Comparison of ENCODE assay signal across 13 cellular contexts in the genomic region with DNA sequence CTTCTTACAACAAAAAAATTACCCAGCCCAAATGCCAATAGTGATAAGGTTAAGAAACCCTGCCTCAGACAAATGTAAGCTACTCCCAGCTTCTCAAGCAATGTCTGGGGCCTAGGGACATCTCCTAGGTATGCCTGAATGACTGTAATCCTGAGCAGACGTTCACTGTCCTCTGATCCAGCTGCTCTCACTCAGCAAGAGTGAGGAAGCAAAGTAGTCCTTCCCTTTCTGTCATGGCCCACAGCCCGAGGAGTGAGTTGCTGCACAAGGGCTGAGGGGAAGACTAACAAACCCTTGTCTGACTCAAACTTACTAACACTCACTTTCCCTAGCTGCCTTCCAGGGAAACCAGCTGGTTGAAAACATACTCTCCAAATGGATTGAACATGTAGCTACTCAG.
DNase-seq lines count a peak whose midpoint lies in the region; TF ChIP-seq lines count a peak whose summit lies in the region.
"Had no signal": no experiment of that assay in that cellular context is flagged by ENCODE, and none has a peak within 500 bp of the region (broad histone marks: within the 10 kb centered on the region; RNA-seq: fewer than 3 reads in every experiment).

No MANE protein-coding gene starts in this region.

- TF ChIP-seq CTCF in choroid plexus epithelial cell (conservative IDR thresholded peaks at IDR 0.05; ENCODE audit: low read depth, low read length) = no peak

- H3K4me3 ChIP-seq in MG63 = no peak overlapping the region
- H3K4me3 ChIP-seq in choroid plexus epithelial cell (ENCODE audit: low read depth, low read length) = no peak overlapping the region

- H3K9me3 ChIP-seq in MG63 = no peaks in the 10 kb centered on the region
- H3K9me3 ChIP-seq: neutrophil had no signal

- DNase-seq in CD1c-positive myeloid dendritic cell (ENCODE audit: extremely low spot score) = peak; percentile 52
- DNase-seq in MG63 = peak; percentile 92
- peak; percentile 31 for DNase-seq in choroid plexus epithelial cell (ENCODE audit: low read depth)
- peak; percentile 25 for DNase-seq in myocyte (ENCODE audit: low read depth)
- no peak for DNase-seq in stimulated activated naive CD4-positive, alpha-beta T cell treated with Interleukin-2 at 50 U/mL for 16 hours (lab: John Stamatoyannopoulos, UW)
- DNase-seq in NCI-H1105 treated with DMSO at 0.1 percent for 48 hours (lab: John Stamatoyannopoulos, UW) = no peak
- DNase-seq in effector CD8-positive, alpha-beta T cell (lab: John Stamatoyannopoulos, UW) = no peak
- DNase-seq in cerebellum (ENCODE audit: low spot score) = no peak
- DNase-seq: activated T-cell treated with anti-CD3 and anti-CD28 coated beads, Interleukin-2, amount 50 U/mL, for 72 hours; Calu3; NCI-H1105; WERI-Rb-1 had no signal

- no peaks in the 10 kb centered on the region for H3K36me3 ChIP-seq in MG63
- H3K36me3 ChIP-seq: neutrophil, WERI-Rb-1 had no signal

- H3K27me3 ChIP-seq in MG63 = no peaks in the 10 kb centered on the region
- H3K27me3 ChIP-seq: neutrophil had no signal

Comparison
In these comparisons a context has a peak if more than half of its experiments do, and no peak if none do; other contexts are left out.
1. DNase-seq: peak in CD1c-positive myeloid dendritic cell (single experiment), MG63 (single experiment), choroid plexus epithelial cell (single experiment) and myocyte (single experiment); none in stimulated activated naive CD4-positive, alpha-beta T cell treated with Interleukin-2 at 50 U/mL for 16 hours (single experiment), NCI-H1105 treated with DMSO at 0.1 percent for 48 hours (single experiment), effector CD8-positive, alpha-beta T cell (single experiment) and cerebellum (single experiment).